Comparison of ENCODE assay signal across 8 cellular contexts in genomic region chr17:48051706-48052486, GRCh38. TPM values are rescaled to one million over a fixed set of nuclear protein-coding genes. Genes with fewer than 3 reads are reported as not detected.
DNase-seq lines count a peak whose midpoint lies in the region; ATAC-seq and TF ChIP-seq lines count a peak whose summit lies in the region.

No MANE protein-coding gene starts in this region.

- ATAC-seq in right cardiac atrium (peak; percentile 30 to 32), HG03280 (IDR thresholded peaks at IDR 0.05; ENCODE audit: unreplicated experiment) (no peak), HG03025 (IDR thresholded peaks at IDR 0.05; ENCODE audit: low FRiP score, unreplicated experiment) (no peak)

- DNase-seq in HFFc6 (peak; percentile 72), right cardiac atrium (peak; percentile 71 to 84 (median 77)), smooth muscle cell of the brain vasculature (ENCODE audit: low read depth, low spot score) (peak; percentile 99), NCI-H1436 (lab: John Stamatoyannopoulos, UW) (no peak)

- no peaks in the 10 kb centered on the region for H3K9me3 Mint-ChIP-seq in HFFc6

- peak overlapping the region; percentile 71 for H3K4me3 ChIP-seq in right cardiac atrium (ENCODE audit: low read length)

- no peaks in the 10 kb centered on the region for H3K9me3 ChIP-seq in right cardiac atrium (ENCODE audit: control insufficient read depth, low read length)

- H3K27me3 Mint-ChIP-seq in HFFc6 (ENCODE audit: insufficient read depth), result peaks cover 8% of the 10 kb centered on the region

- 17% methylated on average over 5 of the region's 5 CpGs for WGBS in right cardiac atrium

- intact Hi-C loops in right cardiac atrium (cut with DNase I), result no loop called here

- H3K27ac ChIP-seq in 22Rv1 (peak overlapping the region; percentile 96), angular gyrus (ENCODE audit: low read depth, low read length) (peak overlapping the region; percentile 87), right cardiac atrium (ENCODE audit: low read length) (peak overlapping the region; percentile 90)

- peaks cover 85% of the 10 kb centered on the region for H3K4me1 Mint-ChIP-seq in HFFc6 (ENCODE audit: low read depth)

- TF ChIP-seq CTCF in 22Rv1 (IDR thresholded peaks at IDR 0.05), result no peak
- TF ChIP-seq CTCF in HFFc6 (IDR thresholded peaks at IDR 0.05), result 0 out of 2 replicates have a peak, but pooled peaks have one; percentile 14

- peaks cover 27% of the 10 kb centered on the region for H3K4me1 ChIP-seq in right cardiac atrium (ENCODE audit: control insufficient read depth, insufficient read depth, low read length)

- peak overlapping the region; percentile 95 for H3K27ac Mint-ChIP-seq in HFFc6

- no peaks in the 10 kb centered on the region for H3K27me3 ChIP-seq in right cardiac atrium (ENCODE audit: control insufficient read depth, insufficient read depth)

- peak overlapping the region; percentile 73 for H3K4me3 Mint-ChIP-seq in HFFc6

- H3K36me3 Mint-ChIP-seq in HFFc6 (ENCODE audit: low read depth), result peaks cover 43% of the 10 kb centered on the region

RNA-seq across cellular contexts. Expression of gene NFE2L1, which starts 3.7 kb away (rescaled TPM):
- 100 to 1,000 TPM; 181 to 207 (median 193) TPM for total RNA-seq in HFFc6 (2021; fragmentation: NEBNext Ultra II Directional; extraction: Animal tissue kit (Norgen Biotek cat#: 25700))
- 100 to 1,000 TPM; 603 to 811 (median 785) TPM for total RNA-seq in right cardiac atrium
- 661 TPM for polyA plus RNA-seq in right cardiac atrium

RNA-seq across cellular contexts. Expression of gene COPZ2, which starts 14.3 kb away (rescaled TPM):
- 100 to 1,000 TPM; 209 to 260 (median 211) TPM for total RNA-seq in HFFc6 (2021; fragmentation: NEBNext Ultra II Directional; extraction: Animal tissue kit (Norgen Biotek cat#: 25700))
- 10 to 100 TPM; 51.8 to 74.8 (median 68.4) TPM for total RNA-seq in right cardiac atrium
- 55.4 TPM for polyA plus RNA-seq in right cardiac atrium

RNA-seq across cellular contexts. Expression of gene CBX1, which starts 49.4 kb away (rescaled TPM):
- 10 to 100 TPM; 62.2 to 82.1 (median 74.0) TPM for total RNA-seq in HFFc6 (2021; fragmentation: NEBNext Ultra II Directional; extraction: Animal tissue kit (Norgen Biotek cat#: 25700))
- 10 to 100 TPM; 29.2 to 37.9 (median 34.5) TPM for total RNA-seq in right cardiac atrium
- 31.1 TPM for polyA plus RNA-seq in right cardiac atrium

RNA-seq across cellular contexts. Expression of gene SNX11, which starts 55.7 kb away (rescaled TPM):
- 10 to 100 TPM; 16.5 to 21.9 (median 19.6) TPM for total RNA-seq in HFFc6 (2021; fragmentation: NEBNext Ultra II Directional; extraction: Animal tissue kit (Norgen Biotek cat#: 25700))
- total RNA-seq in right cardiac atrium, result 10 to 100 TPM; 10.4 to 16.6 (median 13.2) TPM
- 7.5 TPM for polyA plus RNA-seq in right cardiac atrium

Comparison
In these comparisons a context has a peak if more than half of its experiments do, and no peak if none do; other contexts are left out.
1. ATAC-seq: peak in right cardiac atrium (2 of 2); none in HG03280 (single experiment) and HG03025 (single experiment).
2. Peak in every context shown above with its lines, with median percentiles within 50 percentile points of each other: H3K27ac ChIP-seq.